25 cellular contexts compared by ENCODE assay signal in genomic region chr2:167787021-167787420, GRCh38.
A peak's percentile ranks its signal among the peaks of the same experiment; 100 is the strongest.
DNase-seq lines count a peak whose midpoint lies in the region; ATAC-seq, FAIRE-seq and TF ChIP-seq lines count a peak whose summit lies in the region.
"Had no signal": no experiment of that assay in that cellular context is flagged by ENCODE, and none has a peak within 500 bp of the region (broad histone marks: within the 10 kb centered on the region; RNA-seq: fewer than 3 reads in every experiment).

No MANE protein-coding gene starts in this region.

- TF ChIP-seq CTCF in liver (IDR thresholded peaks at IDR 0.05; ENCODE audit: low read depth, low read length, missing input control) (no peak), pancreas (IDR thresholded peaks at IDR 0.05) (no peak), psoas muscle (IDR thresholded peaks at IDR 0.05) (no peak)

- 43% methylated on average over 1 of the region's 1 CpG for WGBS in liver
- WGBS in pancreas, 2 donors = 63 to 69% methylated on average over 1 of the region's 1 CpG
- 76 to 91% (median 79%) methylated on average over 1 of the region's 1 CpG for WGBS in psoas muscle, 3 donors

- peak in 3 of 4 donors; percentile 34 to 59 (median 58) for ATAC-seq in pancreas
- no peak for ATAC-seq in psoas muscle
- ATAC-seq: A549, PC-3 had no signal

- H3K36me3 ChIP-seq in liver (ENCODE audit: control insufficient read depth in 4 of 4, insufficient read depth in 3 of 4, low read depth in 1 of 4, low read length in 3 of 4) (no peaks in the 10 kb centered on the region), pancreas (no peaks in the 10 kb centered on the region), psoas muscle (ENCODE audit: insufficient read depth in 1 of 2, low read depth in 1 of 2) (no peaks in the 10 kb centered on the region)
- H3K36me3 ChIP-seq: BLaER1 treated with 17β-estradiol and CSF1 and Interleukin-3, amounts not matched to agents 10 nM and 100 nM had no signal

- no peak overlapping the region for H3K27ac Mint-ChIP-seq in activated T-cell treated with anti-CD3 and anti-CD28 coated beads, Interleukin-2, amount 50 U/mL, for 24 hours
- H3K27ac Mint-ChIP-seq: CD4-positive, alpha-beta T cell had no signal

- no peak overlapping the region for H3K9ac ChIP-seq in liver (ENCODE audit: low read depth in 1 of 2, low read length in 2 of 2)
- H3K9ac ChIP-seq: BLaER1 treated with 17β-estradiol and CSF1 and Interleukin-3, amounts not matched to agents 10 nM and 100 nM had no signal

- no peaks in the 10 kb centered on the region for H3K9me3 ChIP-seq in liver (ENCODE audit: control insufficient read depth in 4 of 4, low read length in 3 of 4)
- H3K9me3 ChIP-seq in pancreas = no peaks in the 10 kb centered on the region
- H3K9me3 ChIP-seq in psoas muscle = no peaks in the 10 kb centered on the region
- H3K9me3 ChIP-seq: A549; BLaER1 treated with 17β-estradiol and CSF1 and Interleukin-3, amounts not matched to agents 10 nM and 100 nM had no signal

- H3K36me3 Mint-ChIP-seq in activated T-cell treated with anti-CD3 and anti-CD28 coated beads, Interleukin-2, amount 50 U/mL, for 24 hours (ENCODE audit: low read depth) = no peaks in the 10 kb centered on the region

- no peak overlapping the region for H3K4me3 ChIP-seq in liver (ENCODE audit: low read depth in 1 of 3, low read length in 3 of 3)
- no peak overlapping the region for H3K4me3 ChIP-seq in pancreas
- no peak overlapping the region for H3K4me3 ChIP-seq in psoas muscle
- H3K4me3 ChIP-seq: A549; BLaER1 treated with 17β-estradiol and CSF1 and Interleukin-3, amounts not matched to agents 10 nM and 100 nM had no signal

- H3K27me3 ChIP-seq in liver (ENCODE audit: control insufficient read depth in 4 of 4, insufficient read depth in 4 of 4, low read length in 3 of 4) = peaks cover 0 to 2% (median 0%) of the 10 kb centered on the region in 4 donors
- H3K27me3 ChIP-seq in pancreas = no peaks in the 10 kb centered on the region
- H3K27me3 ChIP-seq in psoas muscle (ENCODE audit: insufficient read depth in 3 of 3, low read length in 2 of 3) = no peaks in the 10 kb centered on the region
- H3K27me3 ChIP-seq: BLaER1 treated with 17β-estradiol and CSF1 and Interleukin-3, amounts not matched to agents 10 nM and 100 nM had no signal

- H3K4me1 Mint-ChIP-seq in activated T-cell treated with anti-CD3 and anti-CD28 coated beads, Interleukin-2, amount 50 U/mL, for 24 hours (ENCODE audit: low read depth) = no peaks in the 10 kb centered on the region

- intact Hi-C loops in pancreas (cut with DNase I) (no loop called here), psoas muscle (cut with DNase I) (no loop called here)

- peak; percentile 33 for DNase-seq in HuH-7.5 (ENCODE audit: low spot score)
- peak; percentile 14 for DNase-seq in cerebellar cortex (ENCODE audit: low spot score)
- DNase-seq in pancreas = no peak
- DNase-seq in NCI-H446 (lab: John Stamatoyannopoulos, UW) = no peak
- no peak for DNase-seq in activated T-cell treated with anti-CD3 and anti-CD28 coated beads, Interleukin-2, amount 50 U/mL, for 24 hours
- no peak for DNase-seq in psoas muscle
- DNase-seq in activated effector memory CD4-positive, alpha-beta T cell treated with Interleukin-2 at 50 U/mL for 16 hours = no peak
- DNase-seq: AML-193; CD4-positive, alpha-beta T cell; DMS53; H7; NCI-H1092; NCI-H1417 treated with DMSO at 0.1 percent for 48 hours; NCI-H187; NCI-H2081 treated with DMSO at 0.1 percent for 48 hours; NCI-H2171 treated with DMSO at 0.1 percent for 48 hours; NCI-H446 treated with DMSO at 0.1 percent for 48 hours; NCI-H526; NCI-H82; NK-92 treated with Interleukin-12 subunit alpha and Interleukin-12 subunit beta, amount 100 ng/mL, for 24 hours; PC-3 had no signal

- H3K27me3 Mint-ChIP-seq in activated T-cell treated with anti-CD3 and anti-CD28 coated beads, Interleukin-2, amount 50 U/mL, for 24 hours = no peaks in the 10 kb centered on the region
- H3K27me3 Mint-ChIP-seq: CD4-positive, alpha-beta T cell had no signal

- no peak overlapping the region for H3K4me3 Mint-ChIP-seq in activated T-cell treated with anti-CD3 and anti-CD28 coated beads, Interleukin-2, amount 50 U/mL, for 24 hours
- H3K4me3 Mint-ChIP-seq: CD4-positive, alpha-beta T cell had no signal

- TF ChIP-seq RAD21 in liver (IDR thresholded peaks at IDR 0.05) = peak; percentile 61 to 64

- H3K9me3 Mint-ChIP-seq in activated T-cell treated with anti-CD3 and anti-CD28 coated beads, Interleukin-2, amount 50 U/mL, for 24 hours = no peaks in the 10 kb centered on the region

- H3K4me1 ChIP-seq in liver (ENCODE audit: control insufficient read depth in 4 of 4, insufficient read depth in 4 of 4, low read length in 3 of 4) (peaks cover 2 to 16% (median 10%) of the 10 kb centered on the region in 4 donors), pancreas (no peaks in the 10 kb centered on the region), psoas muscle (peaks cover 21% of the 10 kb centered on the region)
- H3K4me1 ChIP-seq: A549; BLaER1 treated with 17β-estradiol and CSF1 and Interleukin-3, amounts not matched to agents 10 nM and 100 nM had no signal

- H3K27ac ChIP-seq in liver (ENCODE audit: low read depth in 1 of 2, low read length in 2 of 2) (no peak overlapping the region), pancreas (no peak overlapping the region), psoas muscle (no peak overlapping the region)
- H3K27ac ChIP-seq: A549; BLaER1 treated with 17β-estradiol and CSF1 and Interleukin-3, amounts not matched to agents 10 nM and 100 nM had no signal

- FAIRE-seq in pancreas (lab: Jason Lieb, UNC) = no peak
- FAIRE-seq: A549, GM18507 had no signal

TF ChIP-seq in liver, 16 proteins besides CTCF, POLR2A, EP300 and RAD21:
- TF ChIP-seq SP1 (IDR thresholded peaks at IDR 0.05) (peak; percentile 84), FOXA2 (IDR thresholded peaks at IDR 0.05) (peak; percentile 51), HNF4G (IDR thresholded peaks at IDR 0.05) (peak; percentile 76), TAF1 (conservative IDR thresholded peaks at IDR 0.05) (no peak), FOXA1 (IDR thresholded peaks at IDR 0.05) (no peak), HNF4A (conservative IDR thresholded peaks at IDR 0.05) (peak; percentile 90 to 92), EGR1 (IDR thresholded peaks at IDR 0.05; ENCODE audit: low read depth in 2 of 2) (no peak), JUND (IDR thresholded peaks at IDR 0.05) (peak; percentile 52 to 53), GABPA (IDR thresholded peaks at IDR 0.05 in 1 of 2, conservative IDR thresholded peaks at IDR 0.05 in 1 of 2) (no peak), REST (IDR thresholded peaks at IDR 0.05) (peak; percentile 40), ZBTB33 (IDR thresholded peaks at IDR 0.05) (peak; percentile 48), YY1 (IDR thresholded peaks at IDR 0.05) (peak; percentile 64), RXRA (IDR thresholded peaks at IDR 0.05) (peak; percentile 79 to 87), NR2F2 (IDR thresholded peaks at IDR 0.05) (peak; percentile 65)
- TF ChIP-seq, protein P1, sequence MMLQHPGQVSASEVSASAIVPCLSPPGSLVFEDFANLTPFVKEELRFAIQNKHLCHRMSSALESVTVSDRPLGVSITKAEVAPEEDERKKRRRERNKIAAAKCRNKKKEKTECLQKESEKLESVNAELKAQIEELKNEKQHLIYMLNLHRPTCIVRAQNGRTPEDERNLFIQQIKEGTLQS (IDR thresholded peaks at IDR 0.05) = no peak
- TF ChIP-seq, protein P2, sequence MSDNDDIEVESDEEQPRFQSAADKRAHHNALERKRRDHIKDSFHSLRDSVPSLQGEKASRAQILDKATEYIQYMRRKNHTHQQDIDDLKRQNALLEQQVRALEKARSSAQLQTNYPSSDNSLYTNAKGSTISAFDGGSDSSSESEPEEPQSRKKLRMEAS (IDR thresholded peaks at IDR 0.05) = peak; percentile 82

Comparison
In these comparisons a context has a peak if more than half of its experiments do, and no peak if none do; other contexts are left out.
1. DNase-seq: peak in HuH-7.5 (single experiment) and cerebellar cortex (single experiment); none in pancreas (0 of 6), NCI-H446 (0 of 2), activated T-cell treated with anti-CD3 and anti-CD28 coated beads, Interleukin-2, amount 50 U/mL, for 24 hours (single experiment), psoas muscle (0 of 2) and activated effector memory CD4-positive, alpha-beta T cell treated with Interleukin-2 at 50 U/mL for 16 hours (single experiment).
2. ATAC-seq: peak in pancreas (3 of 4); none in psoas muscle (0 of 4).